Comparison of ENCODE assay signal across 8 cellular contexts in genomic region chr9:66153021-66153725, GRCh38.
DNase-seq lines count a peak whose midpoint lies in the region; ATAC-seq and TF ChIP-seq lines count a peak whose summit lies in the region.
"Not testable (repeated sequence)": the region's sequence is repeated elsewhere in the genome, so short reads cannot be mapped to it uniquely, and the experiment has no call there.

No MANE protein-coding gene starts in this region.

- peak; percentile 27 for TF ChIP-seq CTCF in AG09309 (IDR thresholded peaks at IDR 0.05; ENCODE audit: control insufficient read depth, insufficient read depth, low read depth, low read length, missing control alignments)
- TF ChIP-seq CTCF in LNCaP clone FGC (IDR thresholded peaks at IDR 0.05; ENCODE audit: control insufficient read depth, extremely low read depth, insufficient read depth) = peak; percentile 73

- not testable (repeated sequence) for H3K27ac ChIP-seq in effector memory CD4-positive, alpha-beta T cell (ENCODE audit: insufficient read depth, low read length, poor library complexity, severe bottlenecking)

- H3K4me3 ChIP-seq in AG09309 (ENCODE audit: control insufficient read depth, low read depth, low read length); LNCaP clone FGC (ENCODE audit: low read depth, low read length): not testable (repeated sequence)
- peak overlapping the region; percentile 35 for H3K4me3 ChIP-seq in effector memory CD4-positive, alpha-beta T cell (ENCODE audit: insufficient read depth, low read depth, low read length, poor library complexity, severe bottlenecking)

- H3K9me3 ChIP-seq in effector memory CD4-positive, alpha-beta T cell (ENCODE audit: control insufficient read depth, low read length) = not testable (repeated sequence)

- H3K4me1 ChIP-seq in effector memory CD4-positive, alpha-beta T cell (ENCODE audit: control insufficient read depth, insufficient read depth, low read length, poor library complexity, severe bottlenecking) = not testable (repeated sequence)

- not testable (repeated sequence) for H3K36me3 ChIP-seq in effector memory CD4-positive, alpha-beta T cell (ENCODE audit: control insufficient read depth, insufficient read depth, low read length)

- peak; percentile 70 for ATAC-seq in GM18909 (IDR thresholded peaks at IDR 0.05; ENCODE audit: poor library complexity, unreplicated experiment)
- peak; percentile 100 for ATAC-seq in HG02763 (IDR thresholded peaks at IDR 0.05; ENCODE audit: unreplicated experiment)
- peak; percentile 97 for ATAC-seq in left lobe of liver

- DNase-seq in AG09309 (ENCODE audit: low read depth) = not testable (repeated sequence)
- DNase-seq in LNCaP clone FGC (ENCODE audit: low read depth) (peak; percentile 19), left lobe of liver (ENCODE audit: low spot score) (peak; percentile 51)
- peak; percentile 69 for DNase-seq in activated CD8-positive, alpha-beta memory T cell treated with anti-CD3 and anti-CD28 coated beads, Interleukin-2, amount 50 U/mL, for 48 hours
- peak in 1 of 3 donors; percentile 6 for DNase-seq in effector memory CD4-positive, alpha-beta T cell
- DNase-seq in stimulated activated CD4-positive, alpha-beta T cell treated with anti-CD3 and anti-CD28 coated beads, Interleukin-12 subunit alpha, Interleukin-12 subunit beta, amount 100 ng/mL, for 4 hours = peak; percentile 45

- H3K27me3 ChIP-seq in effector memory CD4-positive, alpha-beta T cell (replicated peaks; ENCODE audit: control insufficient read depth, insufficient read depth, low read length, poor library complexity, severe bottlenecking) = not testable (repeated sequence)
